22 cellular contexts compared by ENCODE assay signal in genomic region chr17:21113106-21113690, GRCh38.
"Had no signal": no experiment of that assay in that cellular context is flagged by ENCODE, and none has a peak within 500 bp of the region (broad histone marks: within the 10 kb centered on the region; RNA-seq: fewer than 3 reads in every experiment).

No MANE protein-coding gene starts in this region.

- H3K4me3 ChIP-seq: body of pancreas, esophagus squamous epithelium, heart right ventricle, mucosa of descending colon, neural progenitor cell, right lobe of liver, suprapubic skin, transverse colon, uterus had no signal

- H3K27ac ChIP-seq: body of pancreas, esophagus squamous epithelium, heart right ventricle, neural progenitor cell, right lobe of liver, suprapubic skin, transverse colon, uterus had no signal

- H3K9me3 ChIP-seq: body of pancreas, esophagus squamous epithelium, heart right ventricle, mucosa of descending colon, right lobe of liver, suprapubic skin, transverse colon, uterus had no signal

- H3K36me3 ChIP-seq: esophagus squamous epithelium, heart right ventricle, neural progenitor cell, right lobe of liver, suprapubic skin, transverse colon, uterus had no signal

- DNase-seq: activated CD4-positive, alpha-beta memory T cell treated with anti-CD3 and anti-CD28 coated beads, Interleukin-2, amount 10 ng/mL, durations not matched to agents 7 days and 5 days; activated CD4-positive, alpha-beta T cell treated with anti-CD3 and anti-CD28 coated beads for 48 hours; activated CD4-positive, CD25-positive, alpha-beta regulatory T cell; activated naive CD4-positive, alpha-beta T cell treated with anti-CD3 and anti-CD28 coated beads for 36 hours; activated T-cell treated with anti-CD3 and anti-CD28 coated beads, Interleukin-2, amount 50 U/mL, for 1 hour; body of pancreas; effector memory CD8-positive, alpha-beta T cell; esophagus squamous epithelium; heart right ventricle; mesenchymal stem cell; mucosa of descending colon; naive thymus-derived CD4-positive, alpha-beta T cell; right lobe of liver; small intestine; stimulated activated CD4-positive, alpha-beta T cell treated with anti-CD3 and anti-CD28 coated beads, Interleukin-15, amount 100 ng/mL, for 24 hours; stimulated activated CD4-positive, alpha-beta T cell treated with anti-CD3 and anti-CD28 coated beads, Interleukin-2, amount 100 ng/mL, for 48 hours; stimulated activated naive CD8-positive, alpha-beta T cell treated with anti-CD3 and anti-CD28 coated beads, Interleukin-15, amount 100 ng/mL, for 72 hours; transverse colon; uterus had no signal

- H3K4me1 ChIP-seq: body of pancreas, esophagus squamous epithelium, heart right ventricle, right lobe of liver, suprapubic skin, transverse colon, uterus had no signal

- ATAC-seq: activated T-helper 17 cell treated with anti-CD3 and anti-CD28 coated beads, Interleukin-2, amount 50 U/mL, for 72 hours; body of pancreas; effector memory CD8-positive, alpha-beta T cell; heart right ventricle; mucosa of descending colon; naive thymus-derived CD4-positive, alpha-beta T cell; right lobe of liver; stimulated activated naive CD8-positive, alpha-beta T cell treated with anti-CD3 and anti-CD28 coated beads, Interleukin-15, amount 100 ng/mL, for 72 hours had no signal
